In the genomic region with DNA sequence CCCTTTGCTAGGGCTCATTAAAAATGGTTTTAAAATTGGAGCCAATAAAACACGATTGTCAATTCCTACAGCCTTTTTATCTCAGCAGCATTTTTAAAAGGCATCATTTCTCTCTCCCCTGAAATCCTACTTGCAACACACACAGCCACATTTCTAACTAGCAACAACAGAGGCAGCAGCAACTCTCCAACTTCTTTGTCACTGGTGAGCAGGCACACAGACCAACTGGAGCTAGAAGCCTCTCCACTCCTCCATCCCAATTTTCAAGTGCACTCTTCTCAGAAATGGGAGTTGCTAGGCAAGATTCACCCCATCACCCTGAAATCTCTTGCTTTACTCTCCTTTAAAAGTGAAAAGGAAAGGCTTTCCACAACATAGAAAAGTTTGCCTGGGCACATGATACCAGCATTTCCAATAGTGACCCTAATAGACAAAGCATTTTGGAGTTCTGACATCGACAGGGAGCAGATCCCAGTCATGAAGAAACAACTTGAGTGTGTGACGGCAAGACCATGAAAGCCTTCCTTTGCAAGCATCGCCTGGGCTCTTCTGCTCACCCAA, we compare ENCODE assay signal across 19 cellular contexts. TPM values are rescaled to one million over a fixed set of nuclear protein-coding genes. Genes with fewer than 3 reads are reported as not detected.
DNase-seq lines count a peak whose midpoint lies in the region; ATAC-seq and TF ChIP-seq lines count a peak whose summit lies in the region.
"Had no signal": no experiment of that assay in that cellular context is flagged by ENCODE, and none has a peak within 500 bp of the region (broad histone marks: within the 10 kb centered on the region; RNA-seq: fewer than 3 reads in every experiment).

No MANE protein-coding gene starts in this region.

- no peak overlapping the region for H3K27ac ChIP-seq in right atrium auricular region
- H3K27ac ChIP-seq: A549, neutrophil, SJCRH30 had no signal

- peak overlapping the region; percentile 90 to 98 for H3K4me3 Mint-ChIP-seq in stimulated activated naive B cell treated with anti-CD40 and anti-IgM and Interleukin-4, amounts not matched to agents 10 μg/mL and 1 μg/mL and 100 μg/mL, for 72 hours
- no peak overlapping the region for H3K4me3 Mint-ChIP-seq in mesothelial cell of epicardium
- H3K4me3 Mint-ChIP-seq: activated naive CD8-positive, alpha-beta T cell had no signal

- no peak overlapping the region for H3K9ac ChIP-seq in NT2/D1 (ENCODE audit: insufficient read length, low read depth)

- DNase-seq in NCI-H1417 (lab: John Stamatoyannopoulos, UW): peak in 2 of 3 experiments; percentile 41 to 66
- no peak for DNase-seq in NCI-H1417 treated with DMSO at 0.1 percent for 48 hours (lab: John Stamatoyannopoulos, UW)
- DNase-seq in NT2/D1 (ENCODE audit: low read depth, low spot score): no peak
- DNase-seq in stimulated activated naive B cell treated with anti-CD40 and anti-IgM and Interleukin-4, amounts not matched to agents 10 μg/mL and 1 μg/mL and 100 μg/mL, for 72 hours: no peak
- DNase-seq in activated T-cell treated with anti-CD3 and anti-CD28 coated beads for 4 hours: no peak
- no peak for DNase-seq in mesothelial cell of epicardium (ENCODE audit: low spot score in 2 of 2, unreplicated experiment in 2 of 2)
- DNase-seq in right atrium auricular region (ENCODE audit: low spot score): no peak
- DNase-seq: activated CD4-positive, alpha-beta T cell treated with anti-CD3 and anti-CD28 coated beads for 48 hours; CD4-positive, alpha-beta memory T cell; effector CD4-positive, alpha-beta T cell; MV-4-11; NCI-H2171 treated with DMSO at 0.1 percent for 48 hours; SJCRH30; stimulated activated CD4-positive, alpha-beta T cell treated with anti-CD3 and anti-CD28 coated beads, Interleukin-2, amount 100 ng/mL, for 48 hours; stimulated activated CD8-positive, alpha-beta memory T cell treated with anti-CD3 and anti-CD28 coated beads, Interleukin-4, amount 100 ng/mL, for 48 hours had no signal

- H3K4me1 Mint-ChIP-seq in stimulated activated naive B cell treated with anti-CD40 and anti-IgM and Interleukin-4, amounts not matched to agents 10 μg/mL and 1 μg/mL and 100 μg/mL, for 72 hours: peaks cover 24 to 47% of the 10 kb centered on the region in 2 donors
- H3K4me1 Mint-ChIP-seq in mesothelial cell of epicardium: peaks cover 22% of the 10 kb centered on the region

- H3K27me3 ChIP-seq in NT2/D1 (ENCODE audit: insufficient read depth, insufficient read length) (peaks cover 56% of the 10 kb centered on the region), right atrium auricular region (peaks cover 14 to 20% of the 10 kb centered on the region in 2 donors)
- H3K27me3 ChIP-seq: SJCRH30 had no signal

- no peaks in the 10 kb centered on the region for H3K4me1 ChIP-seq in NT2/D1 (ENCODE audit: insufficient read depth, insufficient read length)
- peaks cover 0 to 25% of the 10 kb centered on the region in 2 donors for H3K4me1 ChIP-seq in right atrium auricular region
- H3K4me1 ChIP-seq: A549, SJCRH30 had no signal

- H3K9me3 ChIP-seq in NT2/D1 (ENCODE audit: insufficient read depth, low read length): no peaks in the 10 kb centered on the region
- no peaks in the 10 kb centered on the region for H3K9me3 ChIP-seq in iPS-18c (ENCODE audit: control insufficient read depth, insufficient read depth, low read length)
- H3K9me3 ChIP-seq in right atrium auricular region: no peaks in the 10 kb centered on the region
- H3K9me3 ChIP-seq: A549, neutrophil, SJCRH30 had no signal

- H3K36me3 ChIP-seq in NT2/D1 (ENCODE audit: insufficient read depth, insufficient read length, low read length): no peaks in the 10 kb centered on the region
- no peaks in the 10 kb centered on the region for H3K36me3 ChIP-seq in right atrium auricular region
- H3K36me3 ChIP-seq: neutrophil, SJCRH30 had no signal

- peaks cover 6 to 7% of the 10 kb centered on the region in 2 donors for H3K36me3 Mint-ChIP-seq in stimulated activated naive B cell treated with anti-CD40 and anti-IgM and Interleukin-4, amounts not matched to agents 10 μg/mL and 1 μg/mL and 100 μg/mL, for 72 hours
- no peaks in the 10 kb centered on the region for H3K36me3 Mint-ChIP-seq in mesothelial cell of epicardium
- H3K36me3 Mint-ChIP-seq: activated naive CD8-positive, alpha-beta T cell; CD4-positive, alpha-beta memory T cell had no signal

- no peak for ATAC-seq in stimulated activated naive B cell treated with anti-CD40 and anti-IgM and Interleukin-4, amounts not matched to agents 10 μg/mL and 1 μg/mL and 100 μg/mL, for 72 hours (replicated peaks)
- ATAC-seq: A549 had no signal

- H3K27me3 Mint-ChIP-seq in stimulated activated naive B cell treated with anti-CD40 and anti-IgM and Interleukin-4, amounts not matched to agents 10 μg/mL and 1 μg/mL and 100 μg/mL, for 72 hours: no peaks in the 10 kb centered on the region
- H3K27me3 Mint-ChIP-seq in mesothelial cell of epicardium (ENCODE audit: low read depth): peaks cover 85% of the 10 kb centered on the region

- H3K27ac Mint-ChIP-seq in stimulated activated naive B cell treated with anti-CD40 and anti-IgM and Interleukin-4, amounts not matched to agents 10 μg/mL and 1 μg/mL and 100 μg/mL, for 72 hours: peak overlapping the region; percentile 91
- no peak overlapping the region for H3K27ac Mint-ChIP-seq in mesothelial cell of epicardium
- H3K27ac Mint-ChIP-seq: activated naive CD8-positive, alpha-beta T cell; CD4-positive, alpha-beta memory T cell had no signal

- H3K9me3 Mint-ChIP-seq in stimulated activated naive B cell treated with anti-CD40 and anti-IgM and Interleukin-4, amounts not matched to agents 10 μg/mL and 1 μg/mL and 100 μg/mL, for 72 hours: no peaks in the 10 kb centered on the region
- H3K9me3 Mint-ChIP-seq in mesothelial cell of epicardium: no peaks in the 10 kb centered on the region

- H3K4me3 ChIP-seq in NT2/D1 (ENCODE audit: insufficient read length, low read depth) (peak overlapping the region; percentile 11), iPS-18c (ENCODE audit: insufficient read depth, low read depth, low read length) (peak overlapping the region; percentile 32; the same call in 1 of the 2 replicates), right atrium auricular region (no peak overlapping the region)
- H3K4me3 ChIP-seq: A549, SJCRH30 had no signal

- TF ChIP-seq CTCF in mesothelial cell of epicardium (IDR thresholded peaks at IDR 0.05; ENCODE audit: unreplicated experiment) (no peak), right atrium auricular region (IDR thresholded peaks at IDR 0.05) (no peak)

RNA-seq across cellular contexts. Expression of a gene that starts 4.1 kb away (rescaled TPM):
- total RNA-seq in mesothelial cell of epicardium: 0.04 to 0.11 TPM (median 0.09 TPM) in 3 replicates
- not detected for total RNA-seq in right atrium auricular region
- total RNA-seq: CD4-positive, alpha-beta memory T cell; SJCRH30 had no signal

Comparison
In these comparisons a context has a peak if more than half of its experiments do, and no peak if none do; other contexts are left out.
1. DNase-seq: peak in NCI-H1417 (2 of 3); none in NCI-H1417 treated with DMSO at 0.1 percent for 48 hours (single experiment), NT2/D1 (single experiment), stimulated activated naive B cell treated with anti-CD40 and anti-IgM and Interleukin-4, amounts not matched to agents 10 μg/mL and 1 μg/mL and 100 μg/mL, for 72 hours (single experiment), activated T-cell treated with anti-CD3 and anti-CD28 coated beads for 4 hours (single experiment), mesothelial cell of epicardium (0 of 2) and right atrium auricular region (single experiment).
2. H3K4me3 ChIP-seq: peak in NT2/D1 (single experiment) and iPS-18c (single experiment); none in right atrium auricular region (0 of 2).